In the genomic region with DNA sequence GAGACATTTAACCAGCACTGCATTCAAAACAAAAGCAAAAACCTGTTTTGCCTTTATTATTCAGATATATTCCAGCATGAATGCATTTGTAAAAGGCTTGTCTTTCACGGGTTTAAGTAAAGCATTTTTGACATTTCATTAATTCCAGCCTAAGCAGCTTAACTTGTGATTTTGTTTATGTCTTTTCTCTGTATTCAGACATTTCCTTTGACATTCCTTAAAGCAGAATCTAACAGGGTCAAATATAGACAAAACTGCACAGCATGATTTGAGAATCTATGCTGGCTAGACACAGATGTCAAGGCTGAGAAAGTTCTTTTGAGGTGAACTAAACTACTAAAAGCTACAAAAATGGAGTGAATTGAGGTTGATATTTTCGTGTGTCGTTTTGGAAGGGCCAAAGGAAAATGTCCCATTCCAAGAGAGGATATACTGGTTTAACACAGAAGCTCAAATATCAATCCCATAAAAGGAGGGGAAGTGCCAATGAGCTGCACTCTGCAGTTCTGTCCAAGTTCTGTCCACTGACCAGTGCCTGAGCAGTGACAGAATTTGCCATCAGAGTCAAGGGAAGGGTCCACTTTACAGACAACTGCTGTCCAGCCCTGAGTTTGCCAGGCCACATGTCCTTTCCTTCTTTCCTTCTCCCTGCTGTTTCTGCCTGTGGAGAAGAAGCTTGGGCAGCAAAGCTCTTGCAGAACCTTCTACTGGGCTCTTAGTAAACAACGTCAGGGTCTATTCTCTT, we compare ENCODE assay signal across 19 cellular contexts.
DNase-seq lines count a peak whose midpoint lies in the region; ATAC-seq and TF ChIP-seq lines count a peak whose summit lies in the region.
"Had no signal": no experiment of that assay in that cellular context is flagged by ENCODE, and none has a peak within 500 bp of the region (broad histone marks: within the 10 kb centered on the region; RNA-seq: fewer than 3 reads in every experiment).

No MANE protein-coding gene starts in this region.

- DNase-seq in left ventricle myocardium inferior = no peak
- DNase-seq in heart left ventricle = no peak
- DNase-seq in chondrocyte (ENCODE audit: low spot score) = no peak
- no peak for DNase-seq in osteocyte (ENCODE audit: extremely low spot score, unreplicated experiment)
- DNase-seq in tibial nerve (ENCODE audit: low spot score in 2 of 2) = no peak
- DNase-seq in mucosa of gallbladder (ENCODE audit: low spot score) = no peak
- no peak for DNase-seq in NCI-H128 (lab: John Stamatoyannopoulos, UW; ENCODE audit: unreplicated experiment)
- DNase-seq in cerebellar cortex (ENCODE audit: low spot score) = no peak
- DNase-seq: AML-193, DMS79, H9, NCI-H1436, NCI-H1930, NCI-H226, NCI-H526, PC-9 had no signal

- H3K4me3 Mint-ChIP-seq in chondrocyte (ENCODE audit: unreplicated experiment) = no peak overlapping the region
- H3K4me3 Mint-ChIP-seq in osteocyte (ENCODE audit: unreplicated experiment) = no peak overlapping the region
- H3K4me3 Mint-ChIP-seq: H9 had no signal

- no peaks in the 10 kb centered on the region for H3K27me3 ChIP-seq in left ventricle myocardium inferior (ENCODE audit: low read depth)
- H3K27me3 ChIP-seq in heart left ventricle = no peaks in the 10 kb centered on the region
- H3K27me3 ChIP-seq in tibial nerve = no peaks in the 10 kb centered on the region

- 61 to 74% (median 72%) methylated on average over 4 of the region's 4 CpGs for WGBS in heart left ventricle, 4 donors
- WGBS in tibial nerve, 2 donors = 54 to 55% methylated on average over 4 of the region's 4 CpGs

- H3K27ac ChIP-seq in left ventricle myocardium inferior (replicated peaks) (peak overlapping the region; percentile 81), heart left ventricle (peak overlapping the region in 2 of 12 donors; percentile 35 to 80), tibial nerve (peak overlapping the region in 3 of 4 donors; percentile 61 to 90 (median 84))
- H3K27ac ChIP-seq: 22Rv1, C4-2B, HL-60, PC-9 had no signal

- intact Hi-C loops in left ventricle myocardium inferior (cut with micrococcal nuclease) = no loop called here
- intact Hi-C loops in heart left ventricle (cut with DNase I) = no loop called here

- H3K27me3 Mint-ChIP-seq in chondrocyte (ENCODE audit: low read depth) = no peaks in the 10 kb centered on the region
- H3K27me3 Mint-ChIP-seq in osteocyte (ENCODE audit: unreplicated experiment) = peaks cover 6% of the 10 kb centered on the region

- no peak for ATAC-seq in heart left ventricle

- H3K9me3 ChIP-seq in left ventricle myocardium inferior (replicated peaks) (no peaks in the 10 kb centered on the region), heart left ventricle (no peaks in the 10 kb centered on the region), tibial nerve (no peaks in the 10 kb centered on the region)

- peaks cover 46% of the 10 kb centered on the region for H3K4me1 Mint-ChIP-seq in chondrocyte (ENCODE audit: low read depth)
- H3K4me1 Mint-ChIP-seq in osteocyte (ENCODE audit: unreplicated experiment) = peaks cover 18% of the 10 kb centered on the region

- TF ChIP-seq POLR2A in heart left ventricle (IDR thresholded peaks at IDR 0.05) (no peak), tibial nerve (IDR thresholded peaks at IDR 0.05) (no peak)

- no peak overlapping the region for H3K4me3 ChIP-seq in left ventricle myocardium inferior
- no peak overlapping the region for H3K4me3 ChIP-seq in heart left ventricle
- no peak overlapping the region for H3K4me3 ChIP-seq in tibial nerve
- H3K4me3 ChIP-seq: PC-9 had no signal

- H3K27ac Mint-ChIP-seq in chondrocyte (ENCODE audit: unreplicated experiment) (peak overlapping the region; percentile 11), osteocyte (ENCODE audit: unreplicated experiment) (peak overlapping the region; percentile 56)
- H3K27ac Mint-ChIP-seq: H9 had no signal

- H3K36me3 ChIP-seq in left ventricle myocardium inferior (no peaks in the 10 kb centered on the region), heart left ventricle (no peaks in the 10 kb centered on the region), tibial nerve (no peaks in the 10 kb centered on the region)

- no peaks in the 10 kb centered on the region for H3K9me3 Mint-ChIP-seq in chondrocyte (ENCODE audit: low read depth)
- H3K9me3 Mint-ChIP-seq in osteocyte (ENCODE audit: unreplicated experiment) = no peaks in the 10 kb centered on the region
- H3K9me3 Mint-ChIP-seq: H9 had no signal

- peaks cover 1% of the 10 kb centered on the region for H3K36me3 Mint-ChIP-seq in chondrocyte (ENCODE audit: low read depth)
- H3K36me3 Mint-ChIP-seq in osteocyte (ENCODE audit: unreplicated experiment) = no peaks in the 10 kb centered on the region

- H3K4me1 ChIP-seq in left ventricle myocardium inferior (peaks cover 45% of the 10 kb centered on the region), heart left ventricle (peaks cover 0 to 55% (median 24%) of the 10 kb centered on the region in 12 donors), tibial nerve (peaks cover 0 to 40% (median 17%) of the 10 kb centered on the region in 4 donors)

- no peak for TF ChIP-seq EP300 in tibial nerve (IDR thresholded peaks at IDR 0.05)

- TF ChIP-seq CTCF in left ventricle myocardium inferior (IDR thresholded peaks at IDR 0.05; ENCODE audit: borderline replicate concordance) (no peak), heart left ventricle (IDR thresholded peaks at IDR 0.05) (no peak), chondrocyte (IDR thresholded peaks at IDR 0.05) (no peak), osteocyte (IDR thresholded peaks at IDR 0.05) (no peak), tibial nerve (IDR thresholded peaks at IDR 0.05) (no peak)
